Comparison of ENCODE assay signal across 8 cellular contexts in the genomic region with DNA sequence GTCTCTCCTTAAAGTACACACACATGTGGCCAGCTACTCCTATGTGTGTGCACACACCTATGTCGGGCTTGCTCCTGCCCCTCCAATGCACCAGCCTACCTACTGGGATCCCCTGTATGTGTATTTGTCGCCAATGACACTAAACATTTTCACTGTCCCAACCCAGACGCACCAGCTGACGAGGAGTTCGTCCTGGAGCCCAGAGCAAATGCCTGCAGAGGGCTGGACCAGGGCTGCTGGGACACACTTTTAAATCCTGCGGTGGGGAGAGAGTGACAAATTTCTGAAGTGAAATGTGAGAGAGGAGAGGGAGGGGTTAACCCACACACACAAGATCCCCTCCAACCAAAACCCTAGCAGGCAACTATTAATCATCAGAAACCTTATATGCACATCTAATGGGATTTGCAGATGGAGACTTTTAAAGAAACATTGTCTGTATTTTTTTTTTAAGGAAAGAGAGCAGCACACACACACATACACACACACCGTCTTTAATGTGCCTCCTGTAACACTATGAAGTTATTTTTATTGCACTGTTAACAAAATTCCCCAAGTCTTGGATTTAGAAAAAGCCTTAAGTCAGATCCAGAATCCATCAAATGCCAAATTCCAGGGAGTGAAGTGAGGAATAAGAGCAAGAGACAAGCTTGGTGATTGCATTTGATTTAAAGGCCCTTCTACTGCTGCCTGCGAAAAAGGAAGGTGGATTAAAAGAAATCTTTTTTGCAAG. TPM values are rescaled to one million over a fixed set of nuclear protein-coding genes. Genes with fewer than 3 reads are reported as not detected.
A peak's percentile ranks its signal among the peaks of the same experiment; 100 is the strongest.
DNase-seq lines count a peak whose midpoint lies in the region; ATAC-seq and TF ChIP-seq lines count a peak whose summit lies in the region.

A gene (minus strand): TSS at position 224 of the 733 bp plus-strand sequence. CDS start 388 bp downstream, outside the sequence.

- no peak within 1 kb of the TSS for H3K9ac ChIP-seq in BLaER1
- no peak within 1 kb of the TSS for H3K9ac ChIP-seq in mammary epithelial cell (ENCODE audit: insufficient read depth, low read length)

- WGBS in mammary epithelial cell (ENCODE audit: low coverage, missing lambda C conversion rate), result 27% methylated on average over 8 of the region's 8 CpGs
- WGBS in upper lobe of left lung, 2 donors, result 62 to 71% methylated on average over 8 of the region's 8 CpGs

- no peak for TF ChIP-seq EP300 in upper lobe of left lung (IDR thresholded peaks at IDR 0.05)

- peak; percentile 28 for DNase-seq in NCI-H2171 (lab: John Stamatoyannopoulos, UW)
- DNase-seq in mammary epithelial cell, result peak; percentile 69
- DNase-seq in naive thymus-derived CD4-positive, alpha-beta T cell, result peak in 1 of 9 donors; percentile 45
- DNase-seq in tibial artery, result no peak
- DNase-seq in upper lobe of left lung, result no peak

- H3K9me3 Mint-ChIP-seq in naive thymus-derived CD4-positive, alpha-beta T cell, result peaks cover 0 to 1% (median 0%) of the 10 kb centered on the region in 11 donors

- dilution Hi-C loops in mammary epithelial cell (cut with HindIII; ENCODE audit: low sequenced_read_pairs), result no loop called here

- ATAC-seq in naive thymus-derived CD4-positive, alpha-beta T cell, result no peak
- ATAC-seq in HG02610 (IDR thresholded peaks at IDR 0.05; ENCODE audit: unreplicated experiment), result no peak
- no peak for ATAC-seq in HG03460 (IDR thresholded peaks at IDR 0.05; ENCODE audit: unreplicated experiment)
- no peak for ATAC-seq in upper lobe of left lung (ENCODE audit: low FRiP score in 2 of 2)

- no peak for TF ChIP-seq CTCF in mammary epithelial cell (conservative IDR thresholded peaks at IDR 0.05 in 1 of 2, IDR thresholded peaks at IDR 0.05 in 1 of 2; ENCODE audit: extremely low read depth in 1 of 2, insufficient read depth in 1 of 2, low read depth in 1 of 2, low read length in 2 of 2)
- no peak for TF ChIP-seq CTCF in tibial artery (IDR thresholded peaks at IDR 0.05)
- no peak for TF ChIP-seq CTCF in upper lobe of left lung (IDR thresholded peaks at IDR 0.05)

- peak within 1 kb of the TSS; percentile 17 to 87 (median 66) for H3K27ac Mint-ChIP-seq in naive thymus-derived CD4-positive, alpha-beta T cell

- no peaks in the 10 kb centered on the region for H4K20me1 ChIP-seq in BLaER1
- no peaks in the 10 kb centered on the region for H4K20me1 ChIP-seq in mammary epithelial cell (ENCODE audit: insufficient read depth, low read length)

- H3K36me3 Mint-ChIP-seq in naive thymus-derived CD4-positive, alpha-beta T cell, result no peaks in the 10 kb centered on the region

- H3K36me3 ChIP-seq in BLaER1, result no peaks in the 10 kb centered on the region
- H3K36me3 ChIP-seq in mammary epithelial cell (ENCODE audit: insufficient read depth, low read length), result no peaks in the 10 kb centered on the region
- H3K36me3 ChIP-seq in naive thymus-derived CD4-positive, alpha-beta T cell (ENCODE audit: control insufficient read depth in 2 of 3, insufficient read depth in 3 of 3, low read length in 3 of 3), result no peaks in the 10 kb centered on the region
- no peaks in the 10 kb centered on the region for H3K36me3 ChIP-seq in tibial artery
- H3K36me3 ChIP-seq in upper lobe of left lung, result no peaks in the 10 kb centered on the region

- H3K4me3 ChIP-seq in BLaER1 (no peak within 1 kb of the TSS), mammary epithelial cell (replicated peaks in 1 of 3; ENCODE audit: insufficient read depth in 1 of 3, low read depth in 2 of 3, low read length in 3 of 3) (no peak within 1 kb of the TSS), tibial artery (no peak within 1 kb of the TSS), upper lobe of left lung (no peak within 1 kb of the TSS)
- H3K4me3 ChIP-seq in naive thymus-derived CD4-positive, alpha-beta T cell (ENCODE audit: low read length), result peak within 1 kb of the TSS; percentile 47

- H3K4me1 Mint-ChIP-seq in naive thymus-derived CD4-positive, alpha-beta T cell, result peaks cover 11 to 36% (median 26%) of the 10 kb centered on the region in 7 donors

- CTCF ChIA-PET in mammary epithelial cell (lab: Charles Lee; ENCODE audit: low non-redundant PET), result no interaction called here
- CTCF ChIA-PET in naive thymus-derived CD4-positive, alpha-beta T cell (lab: Charles Lee), result no interaction called here

- H3K9me3 ChIP-seq in BLaER1, result no peaks in the 10 kb centered on the region
- no peaks in the 10 kb centered on the region for H3K9me3 ChIP-seq in mammary epithelial cell (replicated peaks; ENCODE audit: insufficient read depth, low read length)
- no peaks in the 10 kb centered on the region for H3K9me3 ChIP-seq in naive thymus-derived CD4-positive, alpha-beta T cell (ENCODE audit: control insufficient read depth in 2 of 3, low read length in 3 of 3)
- H3K9me3 ChIP-seq in tibial artery, result no peaks in the 10 kb centered on the region
- H3K9me3 ChIP-seq in upper lobe of left lung, result no peaks in the 10 kb centered on the region

- intact Hi-C loops in mammary epithelial cell (cut with micrococcal nuclease), result no loop called here
- intact Hi-C loops in naive thymus-derived CD4-positive, alpha-beta T cell (cut with micrococcal nuclease), result no loop called here
- intact Hi-C loops in tibial artery (cut with DNase I; ENCODE audit: low total_unique reads), result no loop called here

- H3K27me3 Mint-ChIP-seq in naive thymus-derived CD4-positive, alpha-beta T cell, result no peaks in the 10 kb centered on the region

- peak within 1 kb of the TSS; percentile 22 for H2AFZ ChIP-seq in mammary epithelial cell (ENCODE audit: low read depth, low read length)

- H3K4me3 Mint-ChIP-seq in naive thymus-derived CD4-positive, alpha-beta T cell, result peak within 1 kb of the TSS in 9 of 10 donors; percentile 21 to 68 (median 56)

- peak within 1 kb of the TSS; percentile 31 for H3K4me2 ChIP-seq in BLaER1
- H3K4me2 ChIP-seq in mammary epithelial cell (ENCODE audit: insufficient read depth, low read depth, low read length), result peak within 1 kb of the TSS; percentile 42

- H3K4me1 ChIP-seq in BLaER1 (peaks cover 18% of the 10 kb centered on the region), mammary epithelial cell (ENCODE audit: insufficient read depth, low read length) (peaks cover 15% of the 10 kb centered on the region), tibial artery (peaks cover 0 to 22% (median 6%) of the 10 kb centered on the region in 4 donors), upper lobe of left lung (peaks cover 0 to 7% (median 0%) of the 10 kb centered on the region in 4 donors)
- peaks cover 13 to 28% of the 10 kb centered on the region in 2 donors for H3K4me1 ChIP-seq in naive thymus-derived CD4-positive, alpha-beta T cell (ENCODE audit: control insufficient read depth in 2 of 2, insufficient read depth in 2 of 2, low read length in 2 of 2)

- H3K27ac ChIP-seq in BLaER1 (no peak within 1 kb of the TSS), mammary epithelial cell (ENCODE audit: insufficient read depth, low read depth, low read length) (no peak within 1 kb of the TSS), tibial artery (no peak within 1 kb of the TSS), upper lobe of left lung (no peak within 1 kb of the TSS)
- peak within 1 kb of the TSS; percentile 28 for H3K27ac ChIP-seq in naive thymus-derived CD4-positive, alpha-beta T cell (ENCODE audit: low read depth, low read length)

- in situ Hi-C loops in mammary epithelial cell (cut with MboI; ENCODE audit: low sequenced_read_pairs in 2 of 2), result no loop called here

- no peaks in the 10 kb centered on the region for H3K79me2 ChIP-seq in mammary epithelial cell (ENCODE audit: insufficient read depth, low read length)

- no TSS peak for BruUV-seq in mammary epithelial cell (replicated peaks; lab: Mats Ljungman, UMichigan)

- POLR2A ChIA-PET in naive thymus-derived CD4-positive, alpha-beta T cell (lab: Charles Lee), result interaction anchor here (0.7 kb wide), 2 partner anchors 82 to 1135 kb away, joined by 3 read pairs; no protein-coding TSS in a partner anchor

- TF ChIP-seq POLR2A in upper lobe of left lung (IDR thresholded peaks at IDR 0.05), result no peak

- H3K27me3 ChIP-seq in BLaER1 (no peaks in the 10 kb centered on the region), mammary epithelial cell (ENCODE audit: insufficient read depth, low read length) (no peaks in the 10 kb centered on the region), tibial artery (peaks cover 0 to 11% of the 10 kb centered on the region in 2 donors), upper lobe of left lung (no peaks in the 10 kb centered on the region)
- no peaks in the 10 kb centered on the region for H3K27me3 ChIP-seq in naive thymus-derived CD4-positive, alpha-beta T cell (ENCODE audit: control insufficient read depth in 2 of 2, insufficient read depth in 2 of 2, low read length in 2 of 2)

RNA-seq across cellular contexts. Expression of the gene that starts here (rescaled TPM):
- total RNA-seq in mammary epithelial cell (not detected), upper lobe of left lung (1 to 10 TPM in 2 of 6 donors, under 1 TPM in 1, not detected in 3; 0.98 to 3.0 (median 1.6) TPM)
- not detected for polyA plus RNA-seq in mammary epithelial cell
- not detected for polyA minus RNA-seq in mammary epithelial cell
- total RNA-seq in naive thymus-derived CD4-positive, alpha-beta T cell, result 1 to 10 TPM in 1 of 5 experiments, under 1 TPM in 4; 0.37 to 2.5 (median 0.54) TPM
- 1 to 10 TPM in 1 of 2 donors, under 1 TPM in 1; 0.40 to 1.5 TPM for polyA plus RNA-seq in naive thymus-derived CD4-positive, alpha-beta T cell

Comparison
In these comparisons a context has a peak if more than half of its experiments do, and no peak if none do; other contexts are left out.
1. Peak in DNase-seq and H3K4me2 ChIP-seq in mammary epithelial cell; RNA of the gene not detected or under 1 TPM.